Comparison of ENCODE assay signal across 8 cellular contexts in the genomic region with DNA sequence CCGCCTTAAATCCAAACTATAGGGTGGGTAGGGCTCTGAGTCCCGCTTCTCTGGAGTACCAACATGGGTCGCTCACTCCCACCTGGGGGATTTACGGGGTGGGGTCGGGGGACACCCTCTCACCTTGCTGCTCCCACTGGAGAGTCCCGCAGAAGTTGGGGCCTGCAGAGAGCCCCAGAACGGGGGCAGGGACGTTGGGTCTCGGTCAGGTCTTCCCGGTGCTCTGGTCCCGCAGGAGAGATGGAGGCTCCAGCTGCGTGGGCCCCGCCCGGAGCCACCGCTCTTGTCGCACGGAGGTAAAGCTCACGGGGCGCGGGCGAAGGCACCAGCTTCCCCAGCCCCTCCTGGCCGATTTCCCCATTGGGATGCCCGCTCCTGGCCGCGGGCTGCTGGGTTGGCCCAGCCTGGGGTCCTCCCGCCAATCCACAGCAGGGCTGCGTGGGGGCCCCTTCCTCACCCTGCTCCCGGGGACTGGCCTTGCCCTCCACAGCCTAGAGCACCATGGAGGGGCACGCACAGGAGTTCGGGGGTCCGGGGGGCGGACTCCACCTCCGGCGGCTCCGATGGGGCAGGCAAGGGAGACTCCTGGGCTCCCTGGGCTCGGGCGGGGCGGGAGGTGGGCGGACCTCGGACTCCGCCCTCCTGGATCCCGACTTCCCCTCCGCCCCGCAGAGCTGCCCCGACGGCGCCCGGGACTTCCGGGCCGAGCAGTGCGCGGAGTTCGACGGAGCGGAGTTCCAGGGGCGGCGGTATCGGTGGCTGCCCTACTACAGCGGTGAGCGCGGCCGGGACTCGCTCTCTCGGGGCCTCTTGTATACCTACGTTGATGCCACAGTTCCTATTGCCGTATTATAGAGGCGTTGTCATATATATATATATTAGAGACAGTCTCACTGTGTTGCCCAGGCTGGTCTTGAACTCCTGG.
DNase-seq lines count a peak whose midpoint lies in the region; ATAC-seq and TF ChIP-seq lines count a peak whose summit lies in the region.

No MANE protein-coding gene starts in this region.

- H3K4me1 Mint-ChIP-seq in activated naive CD8-positive, alpha-beta T cell treated with anti-CD3 and anti-CD28 coated beads, Interleukin-2, amount 50 U/mL, for 24 hours, result peaks cover 22% of the 10 kb centered on the region

- peak; percentile 56 for ATAC-seq in HG02840 (IDR thresholded peaks at IDR 0.05; ENCODE audit: low FRiP score, unreplicated experiment)
- ATAC-seq in activated naive CD8-positive, alpha-beta T cell treated with anti-CD3 and anti-CD28 coated beads, Interleukin-2, amount 50 U/mL, for 24 hours, result peak; percentile 80

- no peak for TF ChIP-seq CTCF in GM10266 (IDR thresholded peaks at IDR 0.05; ENCODE audit: control insufficient read depth, insufficient read depth, low read depth, missing control alignments)

- H3K27ac Mint-ChIP-seq in activated naive CD8-positive, alpha-beta T cell treated with anti-CD3 and anti-CD28 coated beads, Interleukin-2, amount 50 U/mL, for 24 hours, result no peak overlapping the region

- H3K4me3 Mint-ChIP-seq in activated naive CD8-positive, alpha-beta T cell treated with anti-CD3 and anti-CD28 coated beads, Interleukin-2, amount 50 U/mL, for 24 hours, result peak overlapping the region; percentile 49

- no peaks in the 10 kb centered on the region for H3K36me3 Mint-ChIP-seq in activated naive CD8-positive, alpha-beta T cell treated with anti-CD3 and anti-CD28 coated beads, Interleukin-2, amount 50 U/mL, for 24 hours (ENCODE audit: low read depth)

- H3K9me3 Mint-ChIP-seq in activated naive CD8-positive, alpha-beta T cell treated with anti-CD3 and anti-CD28 coated beads, Interleukin-2, amount 50 U/mL, for 24 hours, result no peaks in the 10 kb centered on the region

- H3K27me3 Mint-ChIP-seq in activated naive CD8-positive, alpha-beta T cell treated with anti-CD3 and anti-CD28 coated beads, Interleukin-2, amount 50 U/mL, for 24 hours, result peaks cover 54% of the 10 kb centered on the region

- DNase-seq in GM10266 (ENCODE audit: extremely low spot score), result peak; percentile 81
- peak; percentile 34 for DNase-seq in RPMI8226
- peak; percentile 64 for DNase-seq in activated naive CD8-positive, alpha-beta T cell treated with anti-CD3 and anti-CD28 coated beads, Interleukin-2, amount 50 U/mL, for 24 hours
- peak; percentile 82 for DNase-seq in iPS-NIHi11 (ENCODE audit: low spot score)
- DNase-seq in stimulated activated CD4-positive, alpha-beta T cell treated with anti-CD3 and anti-CD28 coated beads, TNF-alpha, amount 100 ng/mL, for 24 hours (ENCODE audit: low read depth in 3 of 3), result peak; percentile 13 to 45 (median 16)
- DNase-seq in NCI-H1092 (lab: John Stamatoyannopoulos, UW), result no peak
- no peak for DNase-seq in NCI-H1930 (lab: John Stamatoyannopoulos, UW)

Comparison
In these comparisons a context has a peak if more than half of its experiments do, and no peak if none do; other contexts are left out.
1. DNase-seq: peak in GM10266 (single experiment), RPMI8226 (single experiment), activated naive CD8-positive, alpha-beta T cell treated with anti-CD3 and anti-CD28 coated beads, Interleukin-2, amount 50 U/mL, for 24 hours (single experiment), iPS-NIHi11 (single experiment) and stimulated activated CD4-positive, alpha-beta T cell treated with anti-CD3 and anti-CD28 coated beads, TNF-alpha, amount 100 ng/mL, for 24 hours (3 of 3); none in NCI-H1092 (single experiment) and NCI-H1930 (0 of 2).